ENCODE assay signal across 8 cellular contexts in the genomic region with DNA sequence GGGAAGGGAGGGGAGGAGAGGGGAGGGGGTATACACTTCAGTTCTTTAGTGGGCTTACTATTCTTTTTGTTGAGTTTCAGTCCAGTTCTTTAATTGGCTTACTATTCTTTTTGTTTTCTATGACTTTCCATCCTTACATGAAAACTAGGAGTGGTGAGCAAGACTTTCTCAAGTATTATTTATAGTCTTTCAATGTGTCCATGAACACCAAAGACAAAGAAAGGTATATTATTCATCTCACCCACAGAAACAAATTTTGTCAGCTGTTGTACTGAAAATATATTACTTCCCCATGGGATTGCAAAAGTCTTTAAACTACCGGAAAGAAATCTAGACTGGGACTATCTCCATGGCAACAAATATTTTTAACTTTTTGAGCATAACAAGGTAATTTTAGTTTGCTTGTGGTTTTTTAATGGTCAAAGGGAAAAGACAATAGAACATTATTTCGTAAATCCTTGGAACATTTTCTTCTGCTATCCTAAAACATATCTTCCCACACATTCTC. TPM values are rescaled to one million over a fixed set of nuclear protein-coding genes. Genes with fewer than 3 reads are reported as not detected.
A peak's percentile ranks its signal among the peaks of the same experiment; 100 is the strongest.
DNase-seq lines count a peak whose midpoint lies in the region; ATAC-seq and TF ChIP-seq lines count a peak whose summit lies in the region.

No MANE protein-coding gene starts in this region.

- H2AK5ac ChIP-seq in mesendoderm (ENCODE audit: low read length): no peak overlapping the region

- H3K27ac Mint-ChIP-seq in activated B cell treated with CpG ODN at 0.5 μM for 24 hours: peak overlapping the region; percentile 78
- H3K27ac Mint-ChIP-seq in stimulated activated naive B cell treated with anti-CD40 and anti-IgM and Interleukin-4, amounts not matched to agents 10 μg/mL and 1 μg/mL and 100 μg/mL, for 72 hours: peak overlapping the region; percentile 42

- 37 to 50% methylated on average over 2 of the region's 2 CpGs for WGBS in heart right ventricle, 2 donors
- no CpG with 5 or more reads among the region's 2 CpGs for WGBS in mesendoderm (ENCODE audit: extremely low coverage, insufficient coverage, low lambda C conversion rate)

- peak overlapping the region; percentile 50 for H3K4me3 Mint-ChIP-seq in activated B cell treated with CpG ODN at 0.5 μM for 24 hours
- peak overlapping the region in 1 of 2 donors; percentile 37 for H3K4me3 Mint-ChIP-seq in stimulated activated naive B cell treated with anti-CD40 and anti-IgM and Interleukin-4, amounts not matched to agents 10 μg/mL and 1 μg/mL and 100 μg/mL, for 72 hours

- no peaks in the 10 kb centered on the region for H3K79me2 ChIP-seq in mesendoderm (ENCODE audit: control insufficient read depth, insufficient read depth, low read length)

- H3K36me3 ChIP-seq in HEK293 (ENCODE audit: control insufficient read depth in 2 of 2, insufficient read depth in 1 of 2, low read length in 2 of 2) (peaks cover 10 to 19% of the 10 kb centered on the region in 2 experiments; a peak in 2 of 3 replicates), heart right ventricle (peaks cover 0 to 59% (median 0%) of the 10 kb centered on the region in 9 donors), mesendoderm (ENCODE audit: control insufficient read depth, insufficient read depth, low read length) (no peaks in the 10 kb centered on the region)

- H3K27ac ChIP-seq in HEK293 (ENCODE audit: extremely low read depth, low read depth, low read length) (no peak overlapping the region), heart right ventricle (peak overlapping the region in 8 of 10 donors; percentile 38 to 62 (median 48)), mesendoderm (ENCODE audit: low read depth, low read length) (no peak overlapping the region)

- no peak overlapping the region for H3K4me2 ChIP-seq in mesendoderm (ENCODE audit: low read length)

- ATAC-seq in activated B cell treated with CpG ODN at 0.5 μM for 24 hours (ENCODE audit: low read depth): no peak
- ATAC-seq in heart right ventricle: peak in 7 of 8 donors; percentile 32 to 76 (median 67)
- no peak for ATAC-seq in stimulated activated naive B cell treated with anti-CD40 and anti-IgM and Interleukin-4, amounts not matched to agents 10 μg/mL and 1 μg/mL and 100 μg/mL, for 72 hours (replicated peaks)
- ATAC-seq in HG03432 (IDR thresholded peaks at IDR 0.05; ENCODE audit: unreplicated experiment): no peak
- no peak for ATAC-seq in GM21381 (IDR thresholded peaks at IDR 0.05; ENCODE audit: unreplicated experiment)

- TF ChIP-seq CTCF in HEK293 (tag by site-specific recombination; IDR thresholded peaks at IDR 0.05): no peak
- no peak for TF ChIP-seq CTCF in activated B cell treated with CpG ODN at 0.5 μM for 24 hours (IDR thresholded peaks at IDR 0.05)
- TF ChIP-seq CTCF in heart right ventricle (IDR thresholded peaks at IDR 0.05): no peak

- no peak overlapping the region for H3K18ac ChIP-seq in mesendoderm (ENCODE audit: low read length)

- peaks cover 75% of the 10 kb centered on the region for H3K4me1 Mint-ChIP-seq in activated B cell treated with CpG ODN at 0.5 μM for 24 hours
- peaks cover 23 to 74% of the 10 kb centered on the region in 2 donors for H3K4me1 Mint-ChIP-seq in stimulated activated naive B cell treated with anti-CD40 and anti-IgM and Interleukin-4, amounts not matched to agents 10 μg/mL and 1 μg/mL and 100 μg/mL, for 72 hours

- H3K4ac ChIP-seq in mesendoderm (ENCODE audit: low read depth, low read length): no peak overlapping the region

- H3K9ac ChIP-seq in mesendoderm (ENCODE audit: low read length): no peak overlapping the region

- H3K23ac ChIP-seq in mesendoderm (ENCODE audit: low read length): no peak overlapping the region

- H3K9me3 Mint-ChIP-seq in activated B cell treated with CpG ODN at 0.5 μM for 24 hours: no peaks in the 10 kb centered on the region
- H3K9me3 Mint-ChIP-seq in stimulated activated naive B cell treated with anti-CD40 and anti-IgM and Interleukin-4, amounts not matched to agents 10 μg/mL and 1 μg/mL and 100 μg/mL, for 72 hours: no peaks in the 10 kb centered on the region

- H3K56ac ChIP-seq in mesendoderm (ENCODE audit: low read length): no peak overlapping the region

- no peak overlapping the region for H4K8ac ChIP-seq in mesendoderm (ENCODE audit: low read depth, low read length)

- CTCF ChIA-PET in HEK293 (lab: Yijun Ruan, JAX): interaction anchor here (0.7 kb wide), 2 partner anchors 50 to 102 kb away, joined by 3 read pairs; no protein-coding TSS in a partner anchor
- CTCF ChIA-PET in activated B cell treated with CpG ODN at 0.5 μM for 24 hours (lab: Charles Lee): interaction anchor here (0.5 to 4.8 kb wide), 2 partner anchors 18 to 305 kb away, joined by 3 to 17 read pairs; a partner anchor contains a TSS

- H3K27me3 ChIP-seq in heart right ventricle (no peaks in the 10 kb centered on the region), mesendoderm (ENCODE audit: insufficient read depth, low read length, poor library complexity) (no peaks in the 10 kb centered on the region)

- no peak for DNase-seq in activated B cell treated with CpG ODN at 0.5 μM for 24 hours
- DNase-seq in heart right ventricle: no peak
- no peak for DNase-seq in stimulated activated naive B cell treated with anti-CD40 and anti-IgM and Interleukin-4, amounts not matched to agents 10 μg/mL and 1 μg/mL and 100 μg/mL, for 72 hours
- DNase-seq in mesenteric fat pad (ENCODE audit: low spot score): no peak
- DNase-seq in mesendoderm: no peak

- POLR2A ChIA-PET in HEK293 (lab: Yijun Ruan, JAX): no interaction called here
- POLR2A ChIA-PET in activated B cell treated with CpG ODN at 0.5 μM for 24 hours (lab: Charles Lee): interaction anchor here (1.8 to 4.1 kb wide), 4 partner anchors 13 to 92 kb away, joined by 12 to 53 read pairs (median 22); a partner anchor contains a TSS

- no peak overlapping the region for H2BK5ac ChIP-seq in mesendoderm (ENCODE audit: low read length)

- no peaks in the 10 kb centered on the region for H3K27me3 Mint-ChIP-seq in activated B cell treated with CpG ODN at 0.5 μM for 24 hours
- H3K27me3 Mint-ChIP-seq in stimulated activated naive B cell treated with anti-CD40 and anti-IgM and Interleukin-4, amounts not matched to agents 10 μg/mL and 1 μg/mL and 100 μg/mL, for 72 hours: no peaks in the 10 kb centered on the region

- no peak overlapping the region for H4K5ac ChIP-seq in mesendoderm (ENCODE audit: low read length)

- no peaks in the 10 kb centered on the region for H3K9me3 ChIP-seq in HEK293 (ENCODE audit: control insufficient read depth, insufficient read depth, low read depth, low read length)
- no peaks in the 10 kb centered on the region for H3K9me3 ChIP-seq in heart right ventricle

- no peak overlapping the region for H3K4me3 ChIP-seq in HEK293 (ENCODE audit: low read depth, low read length)
- no peak overlapping the region for H3K4me3 ChIP-seq in heart right ventricle
- H3K4me3 ChIP-seq in mesendoderm (ENCODE audit: low read length): no peak overlapping the region

- H2BK120ac ChIP-seq in mesendoderm (ENCODE audit: low read depth, low read length): no peak overlapping the region

- intact Hi-C loops in activated B cell treated with CpG ODN at 0.5 μM for 24 hours (cut with micrococcal nuclease) (loop anchor here (5.0 kb wide), 2 partner anchors 56 to 94 kb away; a partner anchor contains a TSS), heart right ventricle (cut with DNase I) (no loop called here)

- peaks cover 42% of the 10 kb centered on the region for H3K36me3 Mint-ChIP-seq in activated B cell treated with CpG ODN at 0.5 μM for 24 hours (ENCODE audit: low read depth)
- peaks cover 11 to 18% of the 10 kb centered on the region in 2 donors for H3K36me3 Mint-ChIP-seq in stimulated activated naive B cell treated with anti-CD40 and anti-IgM and Interleukin-4, amounts not matched to agents 10 μg/mL and 1 μg/mL and 100 μg/mL, for 72 hours

- H3K4me1 ChIP-seq in HEK293 (ENCODE audit: control insufficient read depth, insufficient read depth, low read length): peaks cover 5% of the 10 kb centered on the region; the same call in 1 of the 2 replicates
- H3K4me1 ChIP-seq in heart right ventricle: peaks cover 0 to 48% (median 21%) of the 10 kb centered on the region in 9 donors
- H3K4me1 ChIP-seq in mesendoderm (ENCODE audit: control insufficient read depth, low read depth, low read length): no peaks in the 10 kb centered on the region

- peaks cover 2% of the 10 kb centered on the region for H3K79me1 ChIP-seq in mesendoderm (ENCODE audit: low read length)

- H2BK15ac ChIP-seq in mesendoderm (replicated peaks; ENCODE audit: low read depth): no peak overlapping the region

TF ChIP-seq in HEK293, 187 proteins besides CTCF, POLR2A, EP300 and RAD21 (continues in another document):
- TF ChIP-seq PRDM1 (tag by site-specific recombination; IDR thresholded peaks at IDR 0.05) (no peak), ZNF48 (tag by site-specific recombination; IDR thresholded peaks at IDR 0.05) (no peak), ZNF596 (tag by site-specific recombination; IDR thresholded peaks at IDR 0.05) (no peak)
- TF ChIP-seq, protein P1, sequence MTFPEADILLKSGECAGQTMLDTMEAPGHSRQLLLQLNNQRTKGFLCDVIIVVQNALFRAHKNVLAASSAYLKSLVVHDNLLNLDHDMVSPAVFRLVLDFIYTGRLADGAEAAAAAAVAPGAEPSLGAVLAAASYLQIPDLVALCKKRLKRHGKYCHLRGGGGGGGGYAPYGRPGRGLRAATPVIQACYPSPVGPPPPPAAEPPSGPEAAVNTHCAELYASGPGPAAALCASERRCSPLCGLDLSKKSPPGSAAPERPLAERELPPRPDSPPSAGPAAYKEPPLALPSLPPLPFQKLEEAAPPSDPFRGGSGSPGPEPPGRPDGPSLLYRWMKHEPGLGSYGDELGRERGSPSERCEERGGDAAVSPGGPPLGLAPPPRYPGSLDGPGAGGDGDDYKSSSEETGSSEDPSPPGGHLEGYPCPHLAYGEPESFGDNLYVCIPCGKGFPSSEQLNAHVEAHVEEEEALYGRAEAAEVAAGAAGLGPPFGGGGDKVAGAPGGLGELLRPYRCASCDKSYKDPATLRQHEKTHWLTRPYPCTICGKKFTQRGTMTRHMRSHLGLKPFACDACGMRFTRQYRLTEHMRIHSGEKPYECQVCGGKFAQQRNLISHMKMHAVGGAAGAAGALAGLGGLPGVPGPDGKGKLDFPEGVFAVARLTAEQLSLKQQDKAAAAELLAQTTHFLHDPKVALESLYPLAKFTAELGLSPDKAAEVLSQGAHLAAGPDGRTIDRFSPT (tag by site-specific recombination; IDR thresholded peaks at IDR 0.05): no peak

RNA-seq across cellular contexts. Expression of a gene that starts 17.6 kb away (rescaled TPM):
- total RNA-seq in activated B cell treated with CpG ODN at 0.5 μM for 24 hours (34.3 and 39.5 TPM in 2 replicates), heart right ventricle (10 to 100 TPM; 11.4 to 20.0 (median 14.6) TPM), mesenteric fat pad (51.7 TPM)
- polyA plus RNA-seq in heart right ventricle: 1 to 10 TPM; 7.3 to 9.4 TPM
- polyA plus RNA-seq in mesendoderm (2013, experiment 1 of 2): 16.0 TPM
- 16.0 TPM for polyA plus RNA-seq in mesendoderm (2013, experiment 2 of 2)

Comparison
In these comparisons a context has a peak if more than half of its experiments do, and no peak if none do; other contexts are left out.
1. H3K27ac ChIP-seq: peak in heart right ventricle (8 of 10); none in HEK293 (single experiment) and mesendoderm (single experiment).
2. ATAC-seq: peak in heart right ventricle (7 of 8); none in activated B cell treated with CpG ODN at 0.5 μM for 24 hours (single experiment), stimulated activated naive B cell treated with anti-CD40 and anti-IgM and Interleukin-4, amounts not matched to agents 10 μg/mL and 1 μg/mL and 100 μg/mL, for 72 hours (0 of 2), HG03432 (single experiment) and GM21381 (single experiment).